In the genomic region with DNA sequence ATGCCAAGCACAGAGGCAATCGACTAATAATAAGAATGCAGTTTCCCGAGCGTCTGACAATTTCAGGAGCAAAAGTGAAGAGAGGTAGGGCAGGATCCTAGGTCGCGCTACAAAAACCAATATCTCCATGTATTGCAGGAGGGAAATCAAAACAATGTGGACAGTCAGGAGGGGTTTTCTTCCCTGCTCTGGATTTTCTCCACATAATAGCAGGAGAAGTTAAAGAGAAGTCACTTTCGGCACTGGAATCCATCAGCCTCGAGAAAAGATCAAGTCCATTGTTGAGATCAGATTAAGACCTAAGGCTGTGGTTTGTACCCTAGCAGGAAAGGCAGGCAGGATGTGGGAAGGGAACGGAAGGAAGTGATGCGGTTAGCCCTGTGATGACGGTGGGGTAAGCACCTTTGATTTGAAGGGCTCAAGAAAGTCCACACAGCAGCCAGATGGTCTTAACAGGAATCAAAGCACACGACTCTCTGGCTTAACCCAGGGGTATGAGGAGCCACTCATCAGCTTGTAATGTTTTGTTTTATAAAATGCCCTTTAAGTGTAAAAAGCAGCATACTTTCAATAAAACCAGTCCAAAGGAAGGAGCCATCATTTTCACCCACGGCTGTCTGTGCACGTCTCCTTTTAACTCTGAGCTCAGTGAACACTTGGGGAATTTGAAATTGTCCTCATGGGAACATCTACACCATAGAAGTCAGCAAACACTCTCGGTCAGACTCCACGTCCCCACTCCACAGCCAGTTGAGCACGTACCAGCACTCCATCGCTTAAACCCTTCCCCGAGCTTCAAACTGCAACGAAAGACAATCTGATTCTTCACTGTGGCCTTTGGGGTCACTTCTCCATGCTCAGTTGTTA, we compare ENCODE assay signal across 8 cellular contexts. TPM values are rescaled to one million over a fixed set of nuclear protein-coding genes. Genes with fewer than 3 reads are reported as not detected.
DNase-seq lines count a peak whose midpoint lies in the region; FAIRE-seq and TF ChIP-seq lines count a peak whose summit lies in the region.

No MANE protein-coding gene starts in this region.

- TF ChIP-seq CTCF in HFF-Myc (IDR thresholded peaks at IDR 0.05; ENCODE audit: low read depth, low read length, missing control alignments): no peak

- TF ChIP-seq POLR2A in GM12891 (IDR thresholded peaks at IDR 0.05; ENCODE audit: low read depth, low read length): peak; percentile 80

- DNase-seq in GM12891 (ENCODE audit: insufficient read length, low spot score) (peak; percentile 68), HFF-Myc (ENCODE audit: extremely low read depth, low read depth) (peak; percentile 69), NOMO-1 (lab: John Stamatoyannopoulos, UW; ENCODE audit: unreplicated experiment in 2 of 2) (peak; percentile 58 to 77), iris pigment epithelial cell (ENCODE audit: low read depth) (peak; percentile 96), NCI-H526 treated with DMSO at 0.1 percent for 48 hours (lab: John Stamatoyannopoulos, UW) (no peak), NCI-H1105 treated with DMSO at 0.1 percent for 48 hours (lab: John Stamatoyannopoulos, UW) (no peak)
- peak; percentile 53 to 57 for DNase-seq in activated T-helper 1 cell treated with anti-CD3 and anti-CD28 coated beads, Interleukin-2, amount 50 U/mL, for 16 hours (ENCODE audit: low read depth in 1 of 2, low spot score in 1 of 2)
- peak; percentile 81 for DNase-seq in stimulated activated CD8-positive, alpha-beta memory T cell treated with anti-CD3 and anti-CD28 coated beads, Interleukin-4, amount 100 ng/mL, for 48 hours

- no peak overlapping the region for H3K4me3 ChIP-seq in HFF-Myc (replicated peaks; ENCODE audit: low read depth, low read length)

- peak; percentile 98 for FAIRE-seq in GM12891 (lab: Jason Lieb, UNC)

TF ChIP-seq in GM12891, 5 proteins besides CTCF, POLR2A, EP300 and RAD21:
- no peak for TF ChIP-seq PAX5 (IDR thresholded peaks at IDR 0.05; ENCODE audit: insufficient read depth, low read length, severe bottlenecking)
- TF ChIP-seq SPI1 (IDR thresholded peaks at IDR 0.05; ENCODE audit: low read depth, low read length): peak; percentile 69
- TF ChIP-seq TAF1 (IDR thresholded peaks at IDR 0.05; ENCODE audit: low read depth, low read length): peak; percentile 62; the same call in 1 of the 2 replicates
- TF ChIP-seq POU2F2 (IDR thresholded peaks at IDR 0.05; ENCODE audit: low read depth, low read length): peak; percentile 82
- peak; percentile 76 for TF ChIP-seq POLR2AphosphoS5 (IDR thresholded peaks at IDR 0.05; ENCODE audit: low read depth, low read length)
TF ChIP-seq in GM12891: peak in this region for 4.

RNA-seq across cellular contexts. Expression of a gene that starts 15.8 kb away (rescaled TPM):
- polyA plus RNA-seq in GM12891 (2012; ENCODE audit: low read depth, missing spikeins): 8.7 TPM

Comparison
In these comparisons a context has a peak if more than half of its experiments do, and no peak if none do; other contexts are left out.
1. DNase-seq: peak in GM12891 (single experiment), HFF-Myc (single experiment), NOMO-1 (2 of 2), activated T-helper 1 cell treated with anti-CD3 and anti-CD28 coated beads, Interleukin-2, amount 50 U/mL, for 16 hours (2 of 2), iris pigment epithelial cell (single experiment) and stimulated activated CD8-positive, alpha-beta memory T cell treated with anti-CD3 and anti-CD28 coated beads, Interleukin-4, amount 100 ng/mL, for 48 hours (single experiment); none in NCI-H526 treated with DMSO at 0.1 percent for 48 hours (single experiment) and NCI-H1105 treated with DMSO at 0.1 percent for 48 hours (single experiment).